Comparison of ENCODE assay signal across 1 cellular context in genomic region chr18:26468931-26469340, GRCh38.
TF ChIP-seq lines count a peak whose summit lies in the region.

No MANE protein-coding gene starts in this region.

TF ChIP-seq in HEK293, 187 proteins besides CTCF, POLR2A, EP300 and RAD21 (continued from another document and continues in another):
- TF ChIP-seq ZSCAN4 (tag by site-specific recombination; IDR thresholded peaks at IDR 0.05) = no peak
- TF ChIP-seq ZNF335 (tag by site-specific recombination; conservative IDR thresholded peaks at IDR 0.05) = peak; percentile 43; the same call in 1 of the 2 replicates
- no peak; the same call in 1 of the 2 replicates for TF ChIP-seq TRIM28 (IDR thresholded peaks at IDR 0.05; ENCODE audit: borderline replicate concordance, low read length)
- TF ChIP-seq ZNF521 (tag by site-specific recombination; IDR thresholded peaks at IDR 0.05) = no peak
- no peak for TF ChIP-seq ZNF701 (tag by site-specific recombination; IDR thresholded peaks at IDR 0.05)
- no peak for TF ChIP-seq ZNF596 (tag by site-specific recombination; IDR thresholded peaks at IDR 0.05)
- TF ChIP-seq ZNF114 (tag by site-specific recombination; IDR thresholded peaks at IDR 0.05) = no peak
- no peak for TF ChIP-seq ZSCAN5A (tag by site-specific recombination; IDR thresholded peaks at IDR 0.05)
- TF ChIP-seq, protein P1, sequence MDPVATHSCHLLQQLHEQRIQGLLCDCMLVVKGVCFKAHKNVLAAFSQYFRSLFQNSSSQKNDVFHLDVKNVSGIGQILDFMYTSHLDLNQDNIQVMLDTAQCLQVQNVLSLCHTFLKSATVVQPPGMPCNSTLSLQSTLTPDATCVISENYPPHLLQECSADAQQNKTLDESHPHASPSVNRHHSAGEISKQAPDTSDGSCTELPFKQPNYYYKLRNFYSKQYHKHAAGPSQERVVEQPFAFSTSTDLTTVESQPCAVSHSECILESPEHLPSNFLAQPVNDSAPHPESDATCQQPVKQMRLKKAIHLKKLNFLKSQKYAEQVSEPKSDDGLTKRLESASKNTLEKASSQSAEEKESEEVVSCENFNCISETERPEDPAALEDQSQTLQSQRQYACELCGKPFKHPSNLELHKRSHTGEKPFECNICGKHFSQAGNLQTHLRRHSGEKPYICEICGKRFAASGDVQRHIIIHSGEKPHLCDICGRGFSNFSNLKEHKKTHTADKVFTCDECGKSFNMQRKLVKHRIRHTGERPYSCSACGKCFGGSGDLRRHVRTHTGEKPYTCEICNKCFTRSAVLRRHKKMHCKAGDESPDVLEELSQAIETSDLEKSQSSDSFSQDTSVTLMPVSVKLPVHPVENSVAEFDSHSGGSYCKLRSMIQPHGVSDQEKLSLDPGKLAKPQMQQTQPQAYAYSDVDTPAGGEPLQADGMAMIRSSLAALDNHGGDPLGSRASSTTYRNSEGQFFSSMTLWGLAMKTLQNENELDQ (tag by site-specific recombination; IDR thresholded peaks at IDR 0.05; ENCODE audit: low read depth) = no peak
- no peak for TF ChIP-seq ZNF654 (tag by site-specific recombination; IDR thresholded peaks at IDR 0.05; ENCODE audit: low read depth)
- no peak for TF ChIP-seq MYNN (tag by site-specific recombination; IDR thresholded peaks at IDR 0.05; ENCODE audit: borderline replicate concordance)
- TF ChIP-seq ZNF792 (tag by site-specific recombination; IDR thresholded peaks at IDR 0.05) = no peak
- no peak for TF ChIP-seq ZNF391 (tag by site-specific recombination; IDR thresholded peaks at IDR 0.05; ENCODE audit: borderline replicate concordance, low read depth)
- TF ChIP-seq, protein P2, sequence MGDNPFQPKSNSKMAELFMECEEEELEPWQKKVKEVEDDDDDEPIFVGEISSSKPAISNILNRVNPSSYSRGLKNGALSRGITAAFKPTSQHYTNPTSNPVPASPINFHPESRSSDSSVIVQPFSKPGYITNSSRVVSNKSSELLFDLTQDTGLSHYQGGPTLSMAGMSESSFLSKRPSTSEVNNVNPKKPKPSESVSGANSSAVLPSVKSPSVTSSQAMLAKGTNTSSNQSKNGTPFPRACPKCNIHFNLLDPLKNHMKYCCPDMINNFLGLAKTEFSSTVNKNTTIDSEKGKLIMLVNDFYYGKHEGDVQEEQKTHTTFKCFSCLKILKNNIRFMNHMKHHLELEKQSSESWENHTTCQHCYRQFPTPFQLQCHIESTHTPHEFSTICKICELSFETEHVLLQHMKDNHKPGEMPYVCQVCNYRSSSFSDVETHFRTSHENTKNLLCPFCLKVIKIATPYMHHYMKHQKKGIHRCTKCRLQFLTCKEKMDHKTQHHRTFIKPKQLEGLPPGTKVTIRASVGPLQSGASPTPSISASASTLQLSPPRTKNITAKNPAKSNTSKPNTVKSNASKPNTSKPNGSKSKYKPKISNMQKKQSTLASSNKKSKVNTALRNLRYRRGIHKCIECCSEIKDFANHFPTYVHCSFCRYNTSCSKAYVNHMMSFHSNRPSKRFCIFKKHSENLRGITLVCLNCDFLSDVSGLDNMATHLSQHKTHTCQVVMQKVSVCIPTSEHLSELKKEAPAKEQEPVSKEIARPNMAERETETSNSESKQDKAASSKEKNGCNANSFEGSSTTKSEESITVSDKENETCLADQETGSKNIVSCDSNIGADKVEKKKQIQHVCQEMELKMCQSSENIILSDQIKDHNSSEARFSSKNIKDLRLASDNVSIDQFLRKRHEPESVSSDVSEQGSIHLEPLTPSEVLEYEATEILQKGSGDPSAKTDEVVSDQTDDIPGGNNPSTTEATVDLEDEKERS (tag by site-specific recombination; IDR thresholded peaks at IDR 0.05) = no peak
- TF ChIP-seq ZNF558 (tag by site-specific recombination; IDR thresholded peaks at IDR 0.05) = no peak
- no peak for TF ChIP-seq ZBTB48 (tag by site-specific recombination; IDR thresholded peaks at IDR 0.05)
- TF ChIP-seq ZNF555 (tag by site-specific recombination; conservative IDR thresholded peaks at IDR 0.05) = no peak
- TF ChIP-seq ZNF626 (tag by site-specific recombination; IDR thresholded peaks at IDR 0.05) = no peak
- TF ChIP-seq ZNF670 (tag by site-specific recombination; IDR thresholded peaks at IDR 0.05; ENCODE audit: low read depth) = no peak
- TF ChIP-seq RBAK (tag by site-specific recombination; IDR thresholded peaks at IDR 0.05) = no peak
- TF ChIP-seq ZNF140 (tag by site-specific recombination; IDR thresholded peaks at IDR 0.05) = no peak
- no peak for TF ChIP-seq ZNF37A (tag by site-specific recombination; IDR thresholded peaks at IDR 0.05)
- no peak for TF ChIP-seq ZSCAN16 (tag by site-specific recombination; IDR thresholded peaks at IDR 0.05)
- no peak for TF ChIP-seq ZNF18 (tag by site-specific recombination; IDR thresholded peaks at IDR 0.05)
- TF ChIP-seq SP2 (tag by site-specific recombination; IDR thresholded peaks at IDR 0.05) = no peak
- TF ChIP-seq ZNF514 (tag by site-specific recombination; IDR thresholded peaks at IDR 0.05) = no peak
- no peak for TF ChIP-seq BCL11B (tag by site-specific recombination; IDR thresholded peaks at IDR 0.05; ENCODE audit: low read depth)
- TF ChIP-seq, protein P3, sequence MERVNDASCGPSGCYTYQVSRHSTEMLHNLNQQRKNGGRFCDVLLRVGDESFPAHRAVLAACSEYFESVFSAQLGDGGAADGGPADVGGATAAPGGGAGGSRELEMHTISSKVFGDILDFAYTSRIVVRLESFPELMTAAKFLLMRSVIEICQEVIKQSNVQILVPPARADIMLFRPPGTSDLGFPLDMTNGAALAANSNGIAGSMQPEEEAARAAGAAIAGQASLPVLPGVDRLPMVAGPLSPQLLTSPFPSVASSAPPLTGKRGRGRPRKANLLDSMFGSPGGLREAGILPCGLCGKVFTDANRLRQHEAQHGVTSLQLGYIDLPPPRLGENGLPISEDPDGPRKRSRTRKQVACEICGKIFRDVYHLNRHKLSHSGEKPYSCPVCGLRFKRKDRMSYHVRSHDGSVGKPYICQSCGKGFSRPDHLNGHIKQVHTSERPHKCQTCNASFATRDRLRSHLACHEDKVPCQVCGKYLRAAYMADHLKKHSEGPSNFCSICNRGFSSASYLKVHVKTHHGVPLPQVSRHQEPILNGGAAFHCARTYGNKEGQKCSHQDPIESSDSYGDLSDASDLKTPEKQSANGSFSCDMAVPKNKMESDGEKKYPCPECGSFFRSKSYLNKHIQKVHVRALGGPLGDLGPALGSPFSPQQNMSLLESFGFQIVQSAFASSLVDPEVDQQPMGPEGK (tag by site-specific recombination; IDR thresholded peaks at IDR 0.05) = peak; percentile 74
- 0 out of 2 replicates have a peak, but pooled peaks have one; percentile 72 for TF ChIP-seq HOXC10 (CRISPR knock-in tag; IDR thresholded peaks at IDR 0.05)
- TF ChIP-seq, protein P4, sequence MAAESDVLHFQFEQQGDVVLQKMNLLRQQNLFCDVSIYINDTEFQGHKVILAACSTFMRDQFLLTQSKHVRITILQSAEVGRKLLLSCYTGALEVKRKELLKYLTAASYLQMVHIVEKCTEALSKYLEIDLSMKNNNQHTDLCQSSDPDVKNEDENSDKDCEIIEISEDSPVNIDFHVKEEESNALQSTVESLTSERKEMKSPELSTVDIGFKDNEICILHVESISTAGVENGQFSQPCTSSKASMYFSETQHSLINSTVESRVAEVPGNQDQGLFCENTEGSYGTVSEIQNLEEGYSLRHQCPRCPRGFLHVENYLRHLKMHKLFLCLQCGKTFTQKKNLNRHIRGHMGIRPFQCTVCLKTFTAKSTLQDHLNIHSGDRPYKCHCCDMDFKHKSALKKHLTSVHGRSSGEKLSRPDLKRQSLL (tag by site-specific recombination; IDR thresholded peaks at IDR 0.05) = no peak
- peak; percentile 76 for TF ChIP-seq OSR2 (tag by site-specific recombination; IDR thresholded peaks at IDR 0.05)
- no peak for TF ChIP-seq ZNF354C (tag by site-specific recombination; IDR thresholded peaks at IDR 0.05; ENCODE audit: borderline replicate concordance, low read depth)
- no peak for TF ChIP-seq OVOL3 (tag by site-specific recombination; IDR thresholded peaks at IDR 0.05)
- TF ChIP-seq ZNF768 (tag by site-specific recombination; IDR thresholded peaks at IDR 0.05) = no peak
- peak; percentile 68; the same call in 1 of the 2 replicates for TF ChIP-seq ZNF76 (tag by site-specific recombination; IDR thresholded peaks at IDR 0.05; ENCODE audit: borderline replicate concordance, low read depth)
- TF ChIP-seq ZBTB21 (tag by site-specific recombination; IDR thresholded peaks at IDR 0.05) = no peak
- TF ChIP-seq ZNF510 (tag by site-specific recombination; IDR thresholded peaks at IDR 0.05; ENCODE audit: insufficient replicate concordance) = no peak
- no peak for TF ChIP-seq PRDM1 (tag by site-specific recombination; IDR thresholded peaks at IDR 0.05)
- no peak for TF ChIP-seq ZNF704 (tag by site-specific recombination; IDR thresholded peaks at IDR 0.05)
- no peak for TF ChIP-seq ZNF211 (tag by site-specific recombination; IDR thresholded peaks at IDR 0.05; ENCODE audit: low read depth)
- TF ChIP-seq ZNF394 (tag by site-specific recombination; IDR thresholded peaks at IDR 0.05; ENCODE audit: borderline replicate concordance) = no peak
- no peak for TF ChIP-seq SP3 (tag by site-specific recombination; IDR thresholded peaks at IDR 0.05)
- TF ChIP-seq EGR2 (tag by site-specific recombination; IDR thresholded peaks at IDR 0.05; ENCODE audit: low read depth) = peak; percentile 92
- no peak for TF ChIP-seq ZNF302 (tag by site-specific recombination; IDR thresholded peaks at IDR 0.05; ENCODE audit: low read depth)
- no peak for TF ChIP-seq ZNF549 (tag by site-specific recombination; IDR thresholded peaks at IDR 0.05)
- no peak for TF ChIP-seq ZNF133 (tag by site-specific recombination; IDR thresholded peaks at IDR 0.05)
- TF ChIP-seq SETDB1 (IDR thresholded peaks at IDR 0.05; ENCODE audit: insufficient read length, low read length) = no peak
- no peak for TF ChIP-seq ZNF776 (tag by site-specific recombination; IDR thresholded peaks at IDR 0.05; ENCODE audit: borderline replicate concordance)
- TF ChIP-seq KLF9 (tag by site-specific recombination; IDR thresholded peaks at IDR 0.05; ENCODE audit: low read depth) = peak; percentile 16; the same call in 1 of the 2 replicates
- no peak for TF ChIP-seq ZNF248 (tag by site-specific recombination; IDR thresholded peaks at IDR 0.05)
- TF ChIP-seq ZNF184 (tag by site-specific recombination; IDR thresholded peaks at IDR 0.05) = no peak
- TF ChIP-seq HIC1 (tag by site-specific recombination; IDR thresholded peaks at IDR 0.05) = no peak
- TF ChIP-seq MZF1 (tag by site-specific recombination; IDR thresholded peaks at IDR 0.05; ENCODE audit: borderline replicate concordance) = no peak
- no peak for TF ChIP-seq ZNF174 (tag by site-specific recombination; IDR thresholded peaks at IDR 0.05)
- TF ChIP-seq ZIC2 (tag by site-specific recombination; IDR thresholded peaks at IDR 0.05) = no peak
- TF ChIP-seq IKZF3 (tag by site-specific recombination; IDR thresholded peaks at IDR 0.05) = no peak
- no peak for TF ChIP-seq ZNF548 (tag by site-specific recombination; IDR thresholded peaks at IDR 0.05)
